In the genomic region with DNA sequence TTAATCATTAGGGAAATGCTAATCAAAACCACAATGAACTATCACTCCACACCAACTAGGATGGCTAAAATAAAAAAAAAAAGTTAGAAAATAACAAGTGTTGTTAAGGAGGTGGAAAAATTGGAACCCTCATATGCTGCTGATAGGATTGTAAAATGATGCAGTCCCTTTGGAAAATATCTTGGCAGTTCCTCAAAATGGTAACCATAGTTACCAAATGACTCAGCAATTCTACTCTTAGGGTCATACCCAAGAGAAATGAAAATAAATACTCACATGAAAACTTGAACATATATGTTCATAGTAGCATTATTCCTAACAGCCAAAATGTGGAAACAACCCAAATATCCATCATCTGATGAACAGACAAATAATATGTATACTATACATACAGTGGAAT, we compare ENCODE assay signal across 2 cellular contexts.
TF ChIP-seq lines count a peak whose summit lies in the region.

No MANE protein-coding gene starts in this region.

TF ChIP-seq in GM12878, 131 proteins besides CTCF, POLR2A, EP300 and RAD21 (continued from another document):
- TF ChIP-seq BMI1 (IDR thresholded peaks at IDR 0.05; ENCODE audit: borderline replicate concordance) (peak; percentile 33; the same call in 1 of the 2 replicates), MEF2B (IDR thresholded peaks at IDR 0.05; ENCODE audit: partially characterized antibody, poor library complexity, severe bottlenecking) (no peak), SIX5 (IDR thresholded peaks at IDR 0.05; ENCODE audit: low read depth, low read length, severe bottlenecking) (no peak), ZNF622 (IDR thresholded peaks at IDR 0.05) (no peak)

TF ChIP-seq in HepG2, 621 proteins besides CTCF, POLR2A, EP300 and RAD21 (continued from another document):
- TF ChIP-seq ZNF280B (CRISPR knock-in tag; IDR thresholded peaks at IDR 0.05; ENCODE audit: borderline replicate concordance) = no peak
- TF ChIP-seq NFE2L2 (IDR thresholded peaks at IDR 0.05; ENCODE audit: low read length) = peak; percentile 98
- no peak for TF ChIP-seq KDM1A (CRISPR knock-in tag; IDR thresholded peaks at IDR 0.05)
- TF ChIP-seq, protein P1, sequence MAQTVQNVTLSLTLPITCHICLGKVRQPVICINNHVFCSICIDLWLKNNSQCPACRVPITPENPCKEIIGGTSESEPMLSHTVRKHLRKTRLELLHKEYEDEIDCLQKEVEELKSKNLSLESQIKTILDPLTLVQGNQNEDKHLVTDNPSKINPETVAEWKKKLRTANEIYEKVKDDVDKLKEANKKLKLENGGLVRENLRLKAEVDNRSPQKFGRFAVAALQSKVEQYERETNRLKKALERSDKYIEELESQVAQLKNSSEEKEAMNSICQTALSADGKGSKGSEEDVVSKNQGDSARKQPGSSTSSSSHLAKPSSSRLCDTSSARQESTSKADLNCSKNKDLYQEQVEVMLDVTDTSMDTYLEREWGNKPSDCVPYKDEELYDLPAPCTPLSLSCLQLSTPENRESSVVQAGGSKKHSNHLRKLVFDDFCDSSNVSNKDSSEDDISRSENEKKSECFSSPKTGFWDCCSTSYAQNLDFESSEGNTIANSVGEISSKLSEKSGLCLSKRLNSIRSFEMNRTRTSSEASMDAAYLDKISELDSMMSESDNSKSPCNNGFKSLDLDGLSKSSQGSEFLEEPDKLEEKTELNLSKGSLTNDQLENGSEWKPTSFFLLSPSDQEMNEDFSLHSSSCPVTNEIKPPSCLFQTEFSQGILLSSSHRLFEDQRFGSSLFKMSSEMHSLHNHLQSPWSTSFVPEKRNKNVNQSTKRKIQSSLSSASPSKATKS (CRISPR knock-in tag; IDR thresholded peaks at IDR 0.05) = no peak
- peak; percentile 73 to 81 for TF ChIP-seq MAFK (conservative IDR thresholded peaks at IDR 0.05 in 1 of 2, IDR thresholded peaks at IDR 0.05 in 1 of 2; ENCODE audit: low read length in 2 of 2)
- TF ChIP-seq RFX1 (IDR thresholded peaks at IDR 0.05) = peak; percentile 50; the same call in 1 of the 2 replicates
- no peak for TF ChIP-seq ZNF12 (CRISPR knock-in tag; IDR thresholded peaks at IDR 0.05)
- no peak for TF ChIP-seq SIX1 (CRISPR knock-in tag; IDR thresholded peaks at IDR 0.05; ENCODE audit: borderline replicate concordance)
- TF ChIP-seq MAFF (IDR thresholded peaks at IDR 0.05; ENCODE audit: low read depth, low read length) = peak; percentile 64
